In the genomic region with DNA sequence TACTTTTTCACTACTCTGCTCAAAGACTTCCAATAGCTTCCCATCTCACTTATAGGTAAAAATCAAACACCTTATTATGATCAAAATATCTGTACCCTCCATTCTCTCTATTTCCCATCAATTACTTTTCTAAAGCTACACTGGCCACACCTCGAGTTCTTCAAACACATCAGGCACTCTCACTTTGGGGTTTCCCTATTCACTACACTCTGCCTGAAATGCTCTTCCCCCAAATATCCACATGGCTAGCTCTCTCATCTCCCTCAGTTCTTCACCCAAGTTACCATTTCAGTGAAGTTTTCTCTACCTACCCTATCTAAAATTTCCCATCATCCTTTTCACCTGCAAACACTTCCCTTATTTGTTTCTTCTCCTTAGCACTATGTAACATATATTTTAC, we compare ENCODE assay signal across 20 cellular contexts.
"Had no signal": no experiment of that assay in that cellular context is flagged by ENCODE, and none has a peak within 500 bp of the region (broad histone marks: within the 10 kb centered on the region; RNA-seq: fewer than 3 reads in every experiment).

No MANE protein-coding gene starts in this region.

- H3K27ac ChIP-seq: dorsolateral prefrontal cortex, heart left ventricle, right atrium auricular region, sigmoid colon, skin epidermis, suprapubic skin, thyroid gland, upper lobe of left lung, uterus had no signal

- H3K27ac Mint-ChIP-seq: mesothelial cell of epicardium had no signal

- H3K4me1 ChIP-seq: uterus had no signal

- H3K36me3 Mint-ChIP-seq: natural killer cell had no signal

- H3K4me3 Mint-ChIP-seq: mesothelial cell of epicardium, natural killer cell, neural crest cell had no signal

- H3K9me3 Mint-ChIP-seq: natural killer cell had no signal

- H3K9me3 ChIP-seq: right atrium auricular region, sigmoid colon, suprapubic skin, thyroid gland, uterus had no signal

- H3K36me3 ChIP-seq: right atrium auricular region, sigmoid colon, suprapubic skin, thyroid gland, uterus had no signal

- H3K4me3 ChIP-seq: dorsolateral prefrontal cortex, heart left ventricle, right atrium auricular region, sigmoid colon, skin epidermis, suprapubic skin, thyroid gland, upper lobe of left lung, uterus had no signal

- ATAC-seq: esophagus mucosa, heart left ventricle, natural killer cell had no signal

- DNase-seq: cortex of kidney; dorsolateral prefrontal cortex; effector CD8-positive, alpha-beta T cell; heart left ventricle; hypothalamus; kidney glomerular epithelial cell; natural killer cell; sigmoid colon; stimulated activated CD4-positive, alpha-beta T cell treated with anti-CD3 and anti-CD28 coated beads, Interleukin-2, amount 100 ng/mL, for 24 hours; stimulated activated CD4-positive, alpha-beta T cell treated with anti-CD3 and anti-CD28 coated beads, Interleukin-4, amount 100 ng/mL, for 4 hours; stimulated activated naive CD4-positive, alpha-beta T cell; thyroid gland; upper lobe of left lung; uterus had no signal

- H3K27me3 ChIP-seq: dorsolateral prefrontal cortex, heart left ventricle, right atrium auricular region, sigmoid colon, suprapubic skin, thyroid gland, upper lobe of left lung, uterus had no signal
